In the genomic region with DNA sequence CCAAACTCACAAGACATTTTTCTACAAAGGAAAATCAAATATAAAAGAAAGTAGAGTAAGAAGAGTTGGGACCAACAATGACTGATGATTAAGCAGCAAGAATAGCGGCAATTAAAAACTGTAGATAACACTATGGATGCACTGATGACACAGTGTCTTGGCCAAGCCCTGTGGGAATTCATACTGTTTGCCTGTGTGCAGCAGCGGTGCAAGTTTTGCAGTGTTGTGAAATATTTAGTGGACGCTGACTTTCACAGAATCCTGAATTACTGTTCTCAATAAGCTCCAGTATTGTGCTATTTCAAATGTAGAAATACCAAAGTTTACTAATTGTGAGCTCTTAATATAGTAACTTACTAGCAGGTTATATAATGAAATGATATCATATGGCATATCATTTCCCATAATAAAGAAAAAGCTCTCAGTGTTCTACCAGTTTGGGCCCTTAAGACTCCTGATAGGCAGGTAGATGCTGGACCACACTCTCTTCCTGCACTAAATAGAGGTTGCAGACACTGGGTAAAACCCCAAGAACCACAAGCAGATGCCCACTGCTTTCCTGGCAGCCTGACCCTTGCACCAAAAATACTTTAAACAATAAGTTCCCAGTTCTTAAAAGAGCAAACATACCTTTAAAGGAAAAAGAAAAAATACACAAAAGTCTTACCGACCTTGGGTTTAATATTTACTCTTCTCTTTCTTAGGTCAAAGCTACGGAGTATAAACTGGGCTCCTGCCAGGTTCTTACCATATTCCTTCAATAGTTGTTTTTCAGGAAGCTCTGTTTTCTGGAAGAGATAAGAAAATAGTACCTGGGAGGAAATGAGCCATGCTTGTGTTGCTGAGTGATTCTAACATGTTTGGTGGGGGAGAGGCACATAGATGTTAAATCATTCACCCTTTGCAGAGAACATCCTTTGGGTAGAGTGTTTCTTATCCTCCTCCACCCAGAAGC, we compare ENCODE assay signal across 22 cellular contexts. TPM values are rescaled to one million over a fixed set of nuclear protein-coding genes. Genes with fewer than 3 reads are reported as not detected.
DNase-seq lines count a peak whose midpoint lies in the region; ATAC-seq, FAIRE-seq and TF ChIP-seq lines count a peak whose summit lies in the region.
"Had no signal": no experiment of that assay in that cellular context is flagged by ENCODE, and none has a peak within 500 bp of the region (broad histone marks: within the 10 kb centered on the region; RNA-seq: fewer than 3 reads in every experiment).

No MANE protein-coding gene starts in this region.

- no peak overlapping the region for H2AFZ ChIP-seq in keratinocyte (ENCODE audit: control insufficient read depth, low read length)

- peak overlapping the region; percentile 84 for H3K4me2 ChIP-seq in keratinocyte (ENCODE audit: control insufficient read depth, extremely low read depth, insufficient read depth, low read depth, low read length)

- BruUV-seq in MCF 10A (replicated peaks; lab: Mats Ljungman, UMichigan) = no TSS peak

- peak; percentile 64 for DNase-seq in MCF 10A (ENCODE audit: unreplicated experiment)
- no peak for DNase-seq in breast epithelium (ENCODE audit: low spot score in 2 of 2)
- peak; percentile 16 for DNase-seq in astrocyte of the spinal cord (ENCODE audit: low read depth, low spot score)
- no peak for DNase-seq in keratinocyte (ENCODE audit: low read depth, low spot score)
- no peak for DNase-seq in T-helper 17 cell
- DNase-seq: activated CD8-positive, alpha-beta memory T cell treated with anti-CD3 and anti-CD28 coated beads for 24 hours; amniotic stem cell; DMS79 treated with DMSO at 0.1 percent for 48 hours; hippocampal formation; MG63; naive B cell; NCI-H2029; testis; WERI-Rb-1 had no signal

- in situ Hi-C loops in astrocyte of the spinal cord (cut with HindIII; ENCODE audit: low sequenced_read_pairs) = loop anchor here (25.0 kb wide), 1 partner anchor 89 kb away; no protein-coding TSS in a partner anchor

- ATAC-seq in T-helper 17 cell (no peak), HG02798 (IDR thresholded peaks at IDR 0.05; ENCODE audit: poor library complexity, unreplicated experiment) (no peak), HG03045 (IDR thresholded peaks at IDR 0.05; ENCODE audit: unreplicated experiment) (no peak)
- ATAC-seq: left lobe of liver had no signal

- no peaks in the 10 kb centered on the region for H3K27me3 Mint-ChIP-seq in MCF 10A (ENCODE audit: insufficient read depth, unreplicated experiment)
- peaks cover 50% of the 10 kb centered on the region for H3K27me3 Mint-ChIP-seq in T-helper 17 cell

- TF ChIP-seq CTCF in MCF 10A (IDR thresholded peaks at IDR 0.05; ENCODE audit: unreplicated experiment) = no peak
- TF ChIP-seq CTCF in breast epithelium (IDR thresholded peaks at IDR 0.05) = no peak
- TF ChIP-seq CTCF in astrocyte of the spinal cord (IDR thresholded peaks at IDR 0.05; ENCODE audit: low read depth, low read length) = no peak
- TF ChIP-seq CTCF in keratinocyte (optimal IDR thresholded peaks at IDR 0.05 in 1 of 3, IDR thresholded peaks at IDR 0.05 in 1 of 3, conservative IDR thresholded peaks at IDR 0.05 in 1 of 3; ENCODE audit: extremely low read depth in 1 of 3, insufficient read depth in 2 of 3, low read length in 3 of 3) = no peak

- no peaks in the 10 kb centered on the region for H3K36me3 ChIP-seq in breast epithelium
- no peaks in the 10 kb centered on the region for H3K36me3 ChIP-seq in keratinocyte (ENCODE audit: control insufficient read depth in 2 of 2, extremely low read depth in 1 of 2, insufficient read depth in 2 of 2, low read length in 2 of 2)
- H3K36me3 ChIP-seq in subcutaneous abdominal adipose tissue (ENCODE audit: control insufficient read depth in 5 of 5, insufficient read depth in 5 of 5, low read length in 5 of 5) = no peaks in the 10 kb centered on the region
- H3K36me3 ChIP-seq: colonic mucosa, MG63, WERI-Rb-1 had no signal

- H3K9me1 ChIP-seq in keratinocyte (ENCODE audit: control insufficient read depth, extremely low read depth, insufficient read depth, low read length) = no peaks in the 10 kb centered on the region

- POLR2A ChIA-PET in MCF 10A (lab: Yijun Ruan, JAX) = interaction anchor here (0.5 to 4.5 kb wide), 16 partner anchors 15 to 421 kb away, joined by 3 to 30 read pairs (median 4); a partner anchor contains a TSS

- dilution Hi-C loops in keratinocyte (cut with MboI; ENCODE audit: extremely low pct_ligation_motif_present, low sequenced_read_pairs) = loop anchor here (25.0 kb wide), 1 partner anchor 89 kb away; no protein-coding TSS in a partner anchor

- H3K27ac ChIP-seq in breast epithelium (no peak overlapping the region), keratinocyte (ENCODE audit: control insufficient read depth, insufficient read depth, low read length) (peak overlapping the region; percentile 75), subcutaneous abdominal adipose tissue (ENCODE audit: low read depth, low read length) (peak overlapping the region; percentile 31)
- H3K27ac ChIP-seq: 22Rv1, colonic mucosa, testis, WERI-Rb-1 had no signal

- no peaks in the 10 kb centered on the region for H3K9me3 ChIP-seq in breast epithelium
- no peaks in the 10 kb centered on the region for H3K9me3 ChIP-seq in keratinocyte (ENCODE audit: control insufficient read depth, low read depth, low read length)
- no peaks in the 10 kb centered on the region for H3K9me3 ChIP-seq in subcutaneous abdominal adipose tissue (ENCODE audit: control insufficient read depth in 5 of 5, low read length in 5 of 5)
- no peaks in the 10 kb centered on the region for H3K9me3 ChIP-seq in T-helper 17 cell (ENCODE audit: control insufficient read depth, low read length, poor library complexity, severe bottlenecking)
- H3K9me3 ChIP-seq: colonic mucosa, MG63, testis had no signal

- H3K4me1 ChIP-seq in breast epithelium = no peaks in the 10 kb centered on the region
- peaks cover 65% of the 10 kb centered on the region for H3K4me1 ChIP-seq in keratinocyte (ENCODE audit: control insufficient read depth, extremely low read depth, insufficient read depth, low read length)
- H3K4me1 ChIP-seq in subcutaneous abdominal adipose tissue (ENCODE audit: control insufficient read depth in 5 of 5, insufficient read depth in 5 of 5, low read length in 5 of 5) = peaks cover 3 to 43% (median 39%) of the 10 kb centered on the region in 5 donors
- H3K4me1 ChIP-seq: colonic mucosa had no signal

- no peak overlapping the region for H3K4me3 ChIP-seq in breast epithelium
- no peak overlapping the region for H3K4me3 ChIP-seq in astrocyte of the spinal cord (ENCODE audit: low read depth, low read length)
- peak overlapping the region in 1 of 3 experiments; percentile 19 for H3K4me3 ChIP-seq in keratinocyte (ENCODE audit: control insufficient read depth in 2 of 3, extremely low read depth in 1 of 3, insufficient read depth in 2 of 3, low read depth in 1 of 3, low read length in 3 of 3)
- H3K4me3 ChIP-seq in subcutaneous abdominal adipose tissue (ENCODE audit: low read depth in 1 of 5, low read length in 5 of 5) = no peak overlapping the region
- H3K4me3 ChIP-seq: colonic mucosa, MG63, testis had no signal

- CTCF ChIA-PET in MCF 10A (lab: Yijun Ruan, JAX) = interaction anchor here (0.6 to 4.9 kb wide), 21 partner anchors 9 to 530 kb away, joined by 3 to 95 read pairs (median 4); a partner anchor contains a TSS

- H3K27ac Mint-ChIP-seq in MCF 10A (ENCODE audit: low read depth, unreplicated experiment) (peak overlapping the region; percentile 27), T-helper 17 cell (no peak overlapping the region)
- H3K27ac Mint-ChIP-seq: activated T-helper 2 cell treated with anti-CD3 and anti-CD28 coated beads, Interferon-gamma antibody, Interleukin-2, Interleukin-4, amounts not matched to agents 10 μg/mL and 5 μg/mL and 100 μg/mL, durations not matched to agents 14 hours and 24 hours and 36 hours; naive B cell had no signal

- H3K9ac ChIP-seq in keratinocyte (ENCODE audit: control insufficient read depth, extremely low read depth, insufficient read depth, low read length) (no peak overlapping the region), subcutaneous abdominal adipose tissue (ENCODE audit: low read length in 5 of 5) (no peak overlapping the region)

- H3K9me3 Mint-ChIP-seq in MCF 10A (ENCODE audit: unreplicated experiment) = no peaks in the 10 kb centered on the region
- H3K9me3 Mint-ChIP-seq: activated T-helper 2 cell treated with anti-CD3 and anti-CD28 coated beads, Interferon-gamma antibody, Interleukin-2, Interleukin-4, amounts not matched to agents 10 μg/mL and 5 μg/mL and 100 μg/mL, durations not matched to agents 14 hours and 24 hours and 36 hours had no signal

- peaks cover 50% of the 10 kb centered on the region for H3K4me1 Mint-ChIP-seq in MCF 10A (ENCODE audit: insufficient read depth, unreplicated experiment)
- H3K4me1 Mint-ChIP-seq in T-helper 17 cell = no peaks in the 10 kb centered on the region
- H3K4me1 Mint-ChIP-seq: CD14-positive monocyte had no signal

- H3K27me3 ChIP-seq in breast epithelium (no peaks in the 10 kb centered on the region), keratinocyte (ENCODE audit: control insufficient read depth, extremely low read depth, insufficient read depth, low read length) (no peaks in the 10 kb centered on the region), subcutaneous abdominal adipose tissue (ENCODE audit: control insufficient read depth in 5 of 5, insufficient read depth in 4 of 5, low read length in 5 of 5) (no peaks in the 10 kb centered on the region)
- H3K27me3 ChIP-seq: colonic mucosa, MG63, testis had no signal

- no peaks in the 10 kb centered on the region for H3K79me2 ChIP-seq in keratinocyte (ENCODE audit: control insufficient read depth, insufficient read depth, low read length)

- no peak for TF ChIP-seq POLR2A in breast epithelium (IDR thresholded peaks at IDR 0.05)

- no peaks in the 10 kb centered on the region for H4K20me1 ChIP-seq in keratinocyte (ENCODE audit: control insufficient read depth, extremely low read depth, insufficient read depth, low read length)

- H3K4me3 Mint-ChIP-seq in MCF 10A (ENCODE audit: unreplicated experiment) (no peak overlapping the region), T-helper 17 cell (no peak overlapping the region)
- H3K4me3 Mint-ChIP-seq: naive B cell had no signal

- H3K36me3 Mint-ChIP-seq in MCF 10A (ENCODE audit: insufficient read depth, unreplicated experiment) = no peaks in the 10 kb centered on the region
- no peaks in the 10 kb centered on the region for H3K36me3 Mint-ChIP-seq in T-helper 17 cell (ENCODE audit: low read depth)
- H3K36me3 Mint-ChIP-seq: CD14-positive monocyte, naive B cell had no signal

- no peak for FAIRE-seq in keratinocyte (lab: Jason Lieb, UNC)

- intact Hi-C loops in MCF 10A (cut with micrococcal nuclease) (no loop called here), breast epithelium (cut with DNase I; ENCODE audit: low total_unique reads) (no loop called here)

RNA-seq across cellular contexts. Expression of a gene that starts 41.6 kb away (rescaled TPM):
- total RNA-seq in MCF 10A (2022) (5.6 and 7.2 TPM in 2 replicates), breast epithelium (10 to 100 TPM in 1 of 3 donors, 1 to 10 TPM in 2; 3.6 to 13.1 (median 7.3) TPM), T-helper 17 cell (1 to 10 TPM; 1.8 to 2.3 TPM)
- 7.7 to 12.4 TPM (median 10.0 TPM) in 3 replicates for polyA plus RNA-seq in keratinocyte
- 11.8 TPM for polyA plus RNA-seq in keratinocyte (2011; ENCODE audit: low read depth)
- polyA plus RNA-seq in keratinocyte (2011; cell fraction: cytosol; rRNA removed) = 8.0 and 13.6 TPM in 2 replicates
- polyA plus RNA-seq in keratinocyte (2011; cell fraction: nucleus; rRNA removed) = 9.9 and 10.6 TPM in 2 replicates
- 5.4 and 11.3 TPM in 2 replicates for polyA plus RNA-seq in keratinocyte (2012; ENCODE audit: low replicate concordance)
- 2.6 to 15.3 TPM (median 7.9 TPM) in 3 replicates for polyA minus RNA-seq in keratinocyte
- polyA minus RNA-seq in keratinocyte (2011; cell fraction: cytosol; rRNA and poly(A)+ RNA removed) = 10.6 TPM
- polyA minus RNA-seq in keratinocyte (2011; cell fraction: nucleus; rRNA and poly(A)+ RNA removed) = 7.1 and 13.3 TPM in 2 replicates

Comparison
In these comparisons a context has a peak if more than half of its experiments do, and no peak if none do; other contexts are left out.
1. DNase-seq: peak in MCF 10A (single experiment) and astrocyte of the spinal cord (single experiment); none in breast epithelium (0 of 2), keratinocyte (single experiment) and T-helper 17 cell (0 of 3).
2. H3K27ac ChIP-seq: peak in keratinocyte (single experiment) and subcutaneous abdominal adipose tissue (single experiment); none in breast epithelium (0 of 2).